34 cellular contexts compared by ENCODE assay signal in genomic region chr4:63029380-63029779, GRCh38.
"Had no signal": no experiment of that assay in that cellular context is flagged by ENCODE, and none has a peak within 500 bp of the region (broad histone marks: within the 10 kb centered on the region; RNA-seq: fewer than 3 reads in every experiment).

No MANE protein-coding gene starts in this region.

- H3K9ac ChIP-seq: KMS-11 had no signal

- DNase-seq: Karpas-422, Kasumi-1, MG63, MM.1S, MV-4-11, NCI-H1048, NCI-H1092, NCI-H1092 treated with DMSO at 0.1 percent for 48 hours, NCI-H1105, NCI-H1105 treated with DMSO at 0.1 percent for 48 hours, NCI-H1417, NCI-H1417 treated with DMSO at 0.1 percent for 48 hours, NCI-H1436, NCI-H1436 treated with DMSO at 0.1 percent for 48 hours, NCI-H146, NCI-H1694, NCI-H1694 treated with DMSO at 0.1 percent for 48 hours, NCI-H187, NCI-H187 treated with DMSO at 0.1 percent for 48 hours, NCI-H1930, NCI-H2029, NCI-H2029 treated with DMSO at 0.1 percent for 48 hours, NCI-H2081, NCI-H2081 treated with DMSO at 0.1 percent for 48 hours, NCI-H2107, NCI-H2171, NCI-H2171 treated with DMSO at 0.1 percent for 48 hours, NCI-H2227 treated with DMSO at 0.1 percent for 48 hours, NCI-H226, NCI-H345, NCI-H446, NCI-H446 treated with DMSO at 0.1 percent for 48 hours, NCI-H510A had no signal

- H3K4me2 ChIP-seq: KMS-11 had no signal

- H3K36me3 ChIP-seq: MG63 had no signal

- H3K4me3 ChIP-seq: MG63 had no signal

- H3K27me3 ChIP-seq: MG63 had no signal

- H3K27ac ChIP-seq: KMS-11 had no signal

- H3K9me3 ChIP-seq: MG63 had no signal
